19 cellular contexts compared by ENCODE assay signal in genomic region chr5:150301170-150301505, GRCh38. TPM values are rescaled to one million over a fixed set of nuclear protein-coding genes. Genes with fewer than 3 reads are reported as not detected.
DNase-seq lines count a peak whose midpoint lies in the region; TF ChIP-seq lines count a peak whose summit lies in the region.
"Had no signal": no experiment of that assay in that cellular context is flagged by ENCODE, and none has a peak within 500 bp of the region (broad histone marks: within the 10 kb centered on the region; RNA-seq: fewer than 3 reads in every experiment).

No MANE protein-coding gene starts in this region.

- TF ChIP-seq EP300 in esophagus muscularis mucosa (IDR thresholded peaks at IDR 0.05), result no peak

- H3K27ac ChIP-seq in esophagus muscularis mucosa (replicated peaks in 1 of 4) (peak overlapping the region in 3 of 4 donors; percentile 35 to 83 (median 83)), prostate gland (no peak overlapping the region)
- H3K27ac ChIP-seq: C4-2B, epithelial cell of prostate had no signal

- H3K4me3 ChIP-seq in esophagus muscularis mucosa (peak overlapping the region; percentile 14 to 52 (median 14)), prostate gland (no peak overlapping the region)

- 60% methylated on average over 1 of the region's 1 CpG for WGBS in esophagus muscularis mucosa
- 65% methylated on average over 1 of the region's 1 CpG for WGBS in prostate gland

- H3K4me1 Mint-ChIP-seq in nephron, result peaks cover 62% of the 10 kb centered on the region

- intact Hi-C loops in esophagus muscularis mucosa (cut with DNase I), result no loop called here
- intact Hi-C loops in prostate gland (cut with DNase I), result loop anchor here (5.0 kb wide), 1 partner anchor 51 kb away; no protein-coding TSS in a partner anchor

- H3K9me3 Mint-ChIP-seq in nephron, result no peaks in the 10 kb centered on the region
- H3K9me3 Mint-ChIP-seq: IgD-negative memory B cell; natural killer cell treated with Interleukin-12 subunit alpha and Interleukin-12 subunit beta and Interleukin-15 and Interleukin-18, amount 100 ng/mL, for 72 hours had no signal

- H3K27me3 ChIP-seq in esophagus muscularis mucosa, result peaks cover 0 to 30% (median 0%) of the 10 kb centered on the region in 4 donors
- H3K27me3 ChIP-seq in prostate gland (replicated peaks; ENCODE audit: insufficient read depth), result no peaks in the 10 kb centered on the region

- DNase-seq in D341Med (ENCODE audit: low spot score), result peak; percentile 75
- peak; percentile 97 for DNase-seq in NCI-H82 (lab: John Stamatoyannopoulos, UW)
- DNase-seq in esophagus muscularis mucosa (ENCODE audit: extremely low spot score), result no peak
- DNase-seq in NCI-H774 (lab: John Stamatoyannopoulos, UW), result no peak
- DNase-seq in prostate gland (ENCODE audit: low spot score), result no peak
- DNase-seq in AML-193 (lab: John Stamatoyannopoulos, UW), result no peak
- no peak for DNase-seq in cerebellar nuclear complex (lab: John Stamatoyannopoulos, UW)
- DNase-seq: activated CD4-positive, alpha-beta T cell treated with anti-CD3 and anti-CD28 coated beads, Interleukin-2, amount 50 U/mL, for 48 hours; activated T-cell treated with anti-CD3 and anti-CD28 coated beads, Interleukin-2, amount 50 U/mL, for 48 hours; DND-41; left ventricle myocardium superior; NCI-H1105; stimulated activated CD4-positive, alpha-beta T cell treated with anti-CD3 and anti-CD28 coated beads, Interleukin-4, amount 100 ng/mL, for 4 hours had no signal

- H3K36me3 ChIP-seq in esophagus muscularis mucosa, result peaks cover 0 to 12% (median 4%) of the 10 kb centered on the region in 4 donors
- H3K36me3 ChIP-seq in prostate gland, result no peaks in the 10 kb centered on the region

- TF ChIP-seq CTCF in esophagus muscularis mucosa (IDR thresholded peaks at IDR 0.05) (no peak), nephron (IDR thresholded peaks at IDR 0.05; ENCODE audit: unreplicated experiment in 3 of 3) (no peak), prostate gland (IDR thresholded peaks at IDR 0.05) (no peak)

- H3K4me3 Mint-ChIP-seq in nephron, result peak overlapping the region; percentile 76 to 84 (median 81)
- H3K4me3 Mint-ChIP-seq: natural killer cell treated with Interleukin-12 subunit alpha and Interleukin-12 subunit beta and Interleukin-15 and Interleukin-18, amount 100 ng/mL, for 72 hours had no signal

- H3K4me1 ChIP-seq in esophagus muscularis mucosa, result peaks cover 14 to 81% (median 77%) of the 10 kb centered on the region in 4 donors
- peaks cover 6% of the 10 kb centered on the region for H3K4me1 ChIP-seq in prostate gland (replicated peaks)

- no peaks in the 10 kb centered on the region for H3K36me3 Mint-ChIP-seq in nephron (ENCODE audit: low read depth)
- H3K36me3 Mint-ChIP-seq: natural killer cell treated with Interleukin-12 subunit alpha and Interleukin-12 subunit beta and Interleukin-15 and Interleukin-18, amount 100 ng/mL, for 72 hours had no signal

- no peaks in the 10 kb centered on the region for H3K9me3 ChIP-seq in esophagus muscularis mucosa
- no peaks in the 10 kb centered on the region for H3K9me3 ChIP-seq in prostate gland

- H3K27ac Mint-ChIP-seq in nephron, result peak overlapping the region in 2 of 3 experiments; percentile 51 to 77
- H3K27ac Mint-ChIP-seq: IgD-negative memory B cell; natural killer cell treated with Interleukin-12 subunit alpha and Interleukin-12 subunit beta and Interleukin-15 and Interleukin-18, amount 100 ng/mL, for 72 hours had no signal

- peaks cover 14% of the 10 kb centered on the region for H3K27me3 Mint-ChIP-seq in nephron (ENCODE audit: low read depth)

- TF ChIP-seq POLR2A in esophagus muscularis mucosa (IDR thresholded peaks at IDR 0.05; ENCODE audit: low read depth) (no peak), prostate gland (IDR thresholded peaks at IDR 0.05) (no peak)

RNA-seq across cellular contexts. Expression of gene ARSI, which starts 1.6 kb away (rescaled TPM):
- total RNA-seq in esophagus muscularis mucosa (10 to 100 TPM in 3 of 4 donors, 1 to 10 TPM in 1; 5.8 to 20.6 (median 10.1) TPM), prostate gland (1 to 10 TPM; 1.5 to 1.6 TPM)
- total RNA-seq: natural killer cell treated with Interleukin-12 subunit alpha and Interleukin-12 subunit beta and Interleukin-15 and Interleukin-18, amount 100 ng/mL, for 72 hours; SK-MEL-5 had no signal

RNA-seq across cellular contexts. Expression of gene CAMK2A, which starts 11.6 kb away (rescaled TPM):
- 1 to 10 TPM; 2.5 to 8.0 (median 3.8) TPM for total RNA-seq in esophagus muscularis mucosa
- total RNA-seq in prostate gland, result 1 to 10 TPM in 1 of 2 donors, under 1 TPM in 1; 0.50 to 1.0 TPM
- total RNA-seq: natural killer cell treated with Interleukin-12 subunit alpha and Interleukin-12 subunit beta and Interleukin-15 and Interleukin-18, amount 100 ng/mL, for 72 hours; SK-MEL-5 had no signal

RNA-seq across cellular contexts. Expression of gene TCOF1, which starts 56.4 kb away (rescaled TPM):
- total RNA-seq in esophagus muscularis mucosa, result 10 to 100 TPM; 27.4 to 46.0 (median 36.3) TPM
- 10 to 100 TPM; 28.9 to 58.3 TPM for total RNA-seq in prostate gland

Comparison
In these comparisons a context has a peak if more than half of its experiments do, and no peak if none do; other contexts are left out.
1. DNase-seq: peak in D341Med (single experiment) and NCI-H82 (single experiment); none in esophagus muscularis mucosa (single experiment), NCI-H774 (single experiment), prostate gland (single experiment), AML-193 (0 of 2) and cerebellar nuclear complex (0 of 2).
2. H3K27ac ChIP-seq: peak in esophagus muscularis mucosa (3 of 4); none in prostate gland (0 of 2).
3. H3K4me3 ChIP-seq: peak in esophagus muscularis mucosa (4 of 4); none in prostate gland (0 of 2).